ENCODE assay signal across 15 cellular contexts in genomic region chr6:143040018-143040417, GRCh38.
"Had no signal": no experiment of that assay in that cellular context is flagged by ENCODE, and none has a peak within 500 bp of the region (broad histone marks: within the 10 kb centered on the region; RNA-seq: fewer than 3 reads in every experiment).

No MANE protein-coding gene starts in this region.

- H3K36me3 Mint-ChIP-seq: activated naive CD8-positive, alpha-beta T cell treated with anti-CD3 and anti-CD28 coated beads, Interleukin-2, amount 10 ng/mL, durations not matched to agents 7 days and 5 days had no signal

- H3K4me3 ChIP-seq: body of pancreas, esophagus squamous epithelium, psoas muscle, tibial nerve had no signal

- H3K27ac ChIP-seq: body of pancreas, esophagus squamous epithelium, psoas muscle, tibial nerve had no signal

- H3K9me3 ChIP-seq: body of pancreas, esophagus squamous epithelium, psoas muscle, tibial nerve had no signal

- H3K36me3 ChIP-seq: esophagus squamous epithelium, tibial nerve had no signal

- H3K27ac Mint-ChIP-seq: activated naive CD8-positive, alpha-beta T cell treated with anti-CD3 and anti-CD28 coated beads, Interleukin-2, amount 10 ng/mL, durations not matched to agents 7 days and 5 days; effector memory CD8-positive, alpha-beta T cell; memory B cell had no signal

- DNase-seq: activated CD4-positive, alpha-beta T cell treated with anti-CD3 and anti-CD28 coated beads, Interleukin-2, amount 50 U/mL, for 1 hour; activated effector memory CD4-positive, alpha-beta T cell treated with Interleukin-2 at 50 U/mL for 16 hours; activated naive CD8-positive, alpha-beta T cell treated with anti-CD3 and anti-CD28 coated beads, Interleukin-2, amount 10 ng/mL, durations not matched to agents 7 days and 5 days; body of pancreas; dermis blood vessel endothelial cell; effector memory CD8-positive, alpha-beta T cell; esophagus squamous epithelium; psoas muscle; right cardiac atrium; stimulated activated CD4-positive, alpha-beta T cell treated with anti-CD3 and anti-CD28 coated beads, Interleukin-2, amount 100 ng/mL, for 24 hours; stimulated activated naive CD8-positive, alpha-beta T cell treated with anti-CD3 and anti-CD28 coated beads, Interleukin-15, Interleukin-2, amounts not matched to agents 100 U/mL and 50 U/mL, for 24 hours; substantia nigra; T1000 had no signal

- ATAC-seq: body of pancreas; effector memory CD8-positive, alpha-beta T cell; psoas muscle; right cardiac atrium had no signal

- H3K27me3 ChIP-seq: body of pancreas, esophagus squamous epithelium, tibial nerve had no signal

- H3K4me1 ChIP-seq: body of pancreas, esophagus squamous epithelium, psoas muscle, tibial nerve had no signal

- H3K9me3 Mint-ChIP-seq: activated naive CD8-positive, alpha-beta T cell treated with anti-CD3 and anti-CD28 coated beads, Interleukin-2, amount 10 ng/mL, durations not matched to agents 7 days and 5 days; effector memory CD8-positive, alpha-beta T cell; memory B cell had no signal

- H3K4me3 Mint-ChIP-seq: activated naive CD8-positive, alpha-beta T cell treated with anti-CD3 and anti-CD28 coated beads, Interleukin-2, amount 10 ng/mL, durations not matched to agents 7 days and 5 days; memory B cell had no signal
